In genomic region chr12:49293056-49293956, GRCh38 we compare ENCODE assay signal across 13 cellular contexts. TPM values are rescaled to one million over a fixed set of nuclear protein-coding genes. Genes with fewer than 3 reads are reported as not detected.
DNase-seq lines count a peak whose midpoint lies in the region; ATAC-seq and TF ChIP-seq lines count a peak whose summit lies in the region.
"Had no signal": no experiment of that assay in that cellular context is flagged by ENCODE, and none has a peak within 500 bp of the region (broad histone marks: within the 10 kb centered on the region; RNA-seq: fewer than 3 reads in every experiment).

No MANE protein-coding gene starts in this region.

- CTCF ChIA-PET in naive thymus-derived CD4-positive, alpha-beta T cell (lab: Charles Lee) = no interaction called here

- peaks cover 7 to 21% (median 19%) of the 10 kb centered on the region in 7 donors for H3K4me1 Mint-ChIP-seq in naive thymus-derived CD4-positive, alpha-beta T cell

- no peaks in the 10 kb centered on the region for H3K36me3 Mint-ChIP-seq in naive thymus-derived CD4-positive, alpha-beta T cell
- H3K36me3 Mint-ChIP-seq: type B pancreatic cell had no signal

- no peak overlapping the region for H3K27ac Mint-ChIP-seq in naive thymus-derived CD4-positive, alpha-beta T cell
- H3K27ac Mint-ChIP-seq: type B pancreatic cell had no signal

- no peak for TF ChIP-seq POLR2A in stomach (IDR thresholded peaks at IDR 0.05)

- TF ChIP-seq CTCF in stomach (IDR thresholded peaks at IDR 0.05) = no peak

- peaks cover 28 to 64% (median 40%) of the 10 kb centered on the region in 5 donors for H3K27me3 Mint-ChIP-seq in naive thymus-derived CD4-positive, alpha-beta T cell

- no peaks in the 10 kb centered on the region for H3K9me3 Mint-ChIP-seq in naive thymus-derived CD4-positive, alpha-beta T cell
- H3K9me3 Mint-ChIP-seq: type B pancreatic cell had no signal

- no peak for TF ChIP-seq EP300 in stomach (IDR thresholded peaks at IDR 0.05)

- H3K36me3 ChIP-seq in stomach = no peaks in the 10 kb centered on the region
- no peaks in the 10 kb centered on the region for H3K36me3 ChIP-seq in naive thymus-derived CD4-positive, alpha-beta T cell (ENCODE audit: control insufficient read depth in 2 of 3, insufficient read depth in 3 of 3, low read length in 3 of 3)

- ATAC-seq in right cardiac atrium (peak; percentile 84 to 86), HG02840 (IDR thresholded peaks at IDR 0.05; ENCODE audit: low FRiP score, unreplicated experiment) (no peak), HG03039 (IDR thresholded peaks at IDR 0.05; ENCODE audit: unreplicated experiment) (no peak)
- ATAC-seq in naive thymus-derived CD4-positive, alpha-beta T cell = no peak

- intact Hi-C loops in right cardiac atrium (cut with DNase I) (loop anchor here in 1 of 4 donors (5.0 kb wide), 1 partner anchor 49 kb away; no protein-coding TSS in a partner anchor), stomach (cut with DNase I; ENCODE audit: low total_unique reads) (no loop called here)
- intact Hi-C loops in naive thymus-derived CD4-positive, alpha-beta T cell (cut with micrococcal nuclease) = no loop called here

- DNase-seq in NCI-H1092 treated with DMSO at 0.1 percent for 48 hours (lab: John Stamatoyannopoulos, UW) = peak; percentile 20
- no peak for DNase-seq in NCI-H1092 (lab: John Stamatoyannopoulos, UW)
- DNase-seq in right cardiac atrium = peak; percentile 76 to 92 (median 88)
- DNase-seq in stomach = peak; percentile 62
- no peak for DNase-seq in naive thymus-derived CD4-positive, alpha-beta T cell
- DNase-seq: activated T-cell treated with anti-CD3 and anti-CD28 coated beads for 4 hours, NCI-H1048 had no signal

- H3K27me3 ChIP-seq in right cardiac atrium (ENCODE audit: control insufficient read depth, insufficient read depth) (no peaks in the 10 kb centered on the region), stomach (peaks cover 31 to 54% (median 37%) of the 10 kb centered on the region in 3 donors)
- H3K27me3 ChIP-seq in naive thymus-derived CD4-positive, alpha-beta T cell (ENCODE audit: control insufficient read depth in 2 of 2, insufficient read depth in 2 of 2, low read length in 2 of 2) = peaks cover 0 to 22% of the 10 kb centered on the region in 2 donors

- H3K4me1 ChIP-seq in right cardiac atrium (ENCODE audit: control insufficient read depth, insufficient read depth, low read length) (peaks cover 4% of the 10 kb centered on the region), stomach (peaks cover 28 to 52% (median 44%) of the 10 kb centered on the region in 4 donors)
- H3K4me1 ChIP-seq in naive thymus-derived CD4-positive, alpha-beta T cell (ENCODE audit: control insufficient read depth in 2 of 2, insufficient read depth in 2 of 2, low read length in 2 of 2) = peaks cover 10 to 11% of the 10 kb centered on the region in 2 donors

- H3K27ac ChIP-seq in right cardiac atrium (ENCODE audit: low read length) = no peak overlapping the region
- H3K27ac ChIP-seq in stomach = peak overlapping the region in 3 of 5 donors; percentile 12 to 53 (median 49)
- H3K27ac ChIP-seq in naive thymus-derived CD4-positive, alpha-beta T cell (ENCODE audit: low read depth, low read length) = no peak overlapping the region

- no peaks in the 10 kb centered on the region for H3K9me3 ChIP-seq in right cardiac atrium (ENCODE audit: control insufficient read depth, low read length)
- no peaks in the 10 kb centered on the region for H3K9me3 ChIP-seq in stomach
- H3K9me3 ChIP-seq in naive thymus-derived CD4-positive, alpha-beta T cell (ENCODE audit: control insufficient read depth in 2 of 3, low read length in 3 of 3) = no peaks in the 10 kb centered on the region

- no peak overlapping the region for H3K4me3 Mint-ChIP-seq in naive thymus-derived CD4-positive, alpha-beta T cell
- H3K4me3 Mint-ChIP-seq: type B pancreatic cell had no signal

- H3K4me3 ChIP-seq in right cardiac atrium (ENCODE audit: low read length) (no peak overlapping the region), stomach (peak overlapping the region in 1 of 4 donors; percentile 11)
- H3K4me3 ChIP-seq in naive thymus-derived CD4-positive, alpha-beta T cell (ENCODE audit: low read length) = no peak overlapping the region

- 23% methylated on average over 18 of the region's 18 CpGs for WGBS in right cardiac atrium
- WGBS in stomach, 5 donors = 15 to 21% (median 16%) methylated on average over 14 to 18 of the region's 18 CpGs

- POLR2A ChIA-PET in naive thymus-derived CD4-positive, alpha-beta T cell (lab: Charles Lee) = no interaction called here

TF ChIP-seq in PFSK-1, 5 proteins besides CTCF, POLR2A, EP300 and RAD21:
- TF ChIP-seq FOXP2 (optimal IDR thresholded peaks at IDR 0.05; ENCODE audit: borderline replicate concordance, extremely low read depth, extremely low read length, insufficient read depth) (no peak), POLR2AphosphoS5 (IDR thresholded peaks at IDR 0.05; ENCODE audit: low read depth, low read length) (peak; percentile 57), REST (IDR thresholded peaks at IDR 0.05; ENCODE audit: insufficient read depth in 1 of 2, low read depth in 2 of 2, low read length in 2 of 2) (0 out of 4 replicates have a peak, but pooled peaks of 1 of the 2 experiments have one; percentile 16), SIN3A (IDR thresholded peaks at IDR 0.05; ENCODE audit: borderline replicate concordance, insufficient read depth, low read length) (no peak)

RNA-seq across cellular contexts. Expression of gene PRPH, which starts 1.6 kb away (rescaled TPM):
- 11.0 TPM for polyA plus RNA-seq in PFSK-1 (2012; ENCODE audit: insufficient read length, low read depth)
- total RNA-seq in right cardiac atrium (1 to 10 TPM in 1 of 4 donors, under 1 TPM in 3; 0.57 to 1.8 (median 0.94) TPM), stomach (10 to 100 TPM in 2 of 5 donors, under 1 TPM in 1, not detected in 2; 0.45 to 14.5 (median 11.9) TPM)
- polyA plus RNA-seq in right cardiac atrium (2.0 TPM), stomach (1 to 10 TPM in 1 of 3 donors, under 1 TPM in 1, not detected in 1; 0.50 to 9.0 TPM)
- not detected for total RNA-seq in naive thymus-derived CD4-positive, alpha-beta T cell
- not detected for polyA plus RNA-seq in naive thymus-derived CD4-positive, alpha-beta T cell
- total RNA-seq: glomerular endothelial cell; T-helper 2 cell treated with Interferon-gamma antibody and Interleukin-4, amounts not matched to agents 100 ng/mL and 5 ng/mL, for 36 hours had no signal

RNA-seq across cellular contexts. Expression of gene TUBA1C, which starts 28.4 kb away (rescaled TPM):
- 289 TPM for polyA plus RNA-seq in PFSK-1 (2012; ENCODE audit: insufficient read length, low read depth)
- total RNA-seq in right cardiac atrium (10 to 100 TPM; 34.2 to 71.7 (median 66.7) TPM), stomach (100 to 1,000 TPM in 3 of 5 donors, 10 to 100 TPM in 2; 63.7 to 193 (median 107) TPM)
- polyA plus RNA-seq in right cardiac atrium (106 TPM), stomach (100 to 1,000 TPM; 215 to 403 (median 328) TPM)
- total RNA-seq in naive thymus-derived CD4-positive, alpha-beta T cell = 100 to 1,000 TPM in 1 of 5 experiments, 10 to 100 TPM in 4; 17.9 to 195 (median 24.1) TPM
- 10 to 100 TPM; 21.5 to 23.1 TPM for polyA plus RNA-seq in naive thymus-derived CD4-positive, alpha-beta T cell

RNA-seq across cellular contexts. Expression of gene TROAP, which starts 29.7 kb away (rescaled TPM):
- 27.6 TPM for polyA plus RNA-seq in PFSK-1 (2012; ENCODE audit: insufficient read length, low read depth)
- total RNA-seq in right cardiac atrium = 1 to 10 TPM in 1 of 4 donors, under 1 TPM in 2, not detected in 1; 0.65 to 1.7 (median 0.93) TPM
- polyA plus RNA-seq in right cardiac atrium = 0.25 TPM
- total RNA-seq in stomach = 10 to 100 TPM in 2 of 5 donors, 1 to 10 TPM in 3; 1.4 to 54.2 (median 8.5) TPM
- polyA plus RNA-seq in stomach = 10 to 100 TPM in 1 of 3 donors, 1 to 10 TPM in 2; 3.2 to 15.7 (median 8.9) TPM
- total RNA-seq in naive thymus-derived CD4-positive, alpha-beta T cell = 10 to 100 TPM in 1 of 5 experiments, 1 to 10 TPM in 2, under 1 TPM in 1, not detected in 1; 0.83 to 58.2 (median 1.3) TPM
- polyA plus RNA-seq in naive thymus-derived CD4-positive, alpha-beta T cell = under 1 TPM in 1 of 2 donors, not detected in 1; 0.21 TPM

RNA-seq across cellular contexts. Expression of gene C1QL4, which starts 43.7 kb away (rescaled TPM):
- polyA plus RNA-seq in PFSK-1 (2012; ENCODE audit: insufficient read length, low read depth) = 14.1 TPM
- total RNA-seq in right cardiac atrium (not detected), stomach (not detected)
- polyA plus RNA-seq in right cardiac atrium (not detected), stomach (not detected)
- total RNA-seq in naive thymus-derived CD4-positive, alpha-beta T cell = not detected
- polyA plus RNA-seq in naive thymus-derived CD4-positive, alpha-beta T cell = not detected
- total RNA-seq: glomerular endothelial cell; T-helper 2 cell treated with Interferon-gamma antibody and Interleukin-4, amounts not matched to agents 100 ng/mL and 5 ng/mL, for 36 hours had no signal

RNA-seq across cellular contexts. Expression of gene DNAJC22, which starts 53.4 kb away (rescaled TPM):
- 0.21 TPM for polyA plus RNA-seq in PFSK-1 (2012; ENCODE audit: insufficient read length, low read depth)
- total RNA-seq in right cardiac atrium (under 1 TPM; 0.24 to 0.86 (median 0.44) TPM), stomach (10 to 100 TPM in 2 of 5 donors, 1 to 10 TPM in 2, not detected in 1; 3.1 to 54.7 (median 13.9) TPM)
- polyA plus RNA-seq in right cardiac atrium (0.09 TPM), stomach (1 to 10 TPM; 1.5 to 1.6 (median 1.5) TPM)
- total RNA-seq in naive thymus-derived CD4-positive, alpha-beta T cell = not detected
- polyA plus RNA-seq in naive thymus-derived CD4-positive, alpha-beta T cell = not detected

Comparison
In these comparisons a context has a peak if more than half of its experiments do, and no peak if none do; other contexts are left out.
1. DNase-seq: peak in NCI-H1092 treated with DMSO at 0.1 percent for 48 hours (single experiment), right cardiac atrium (3 of 3) and stomach (single experiment); none in NCI-H1092 (single experiment) and naive thymus-derived CD4-positive, alpha-beta T cell (0 of 9).
2. ATAC-seq: peak in right cardiac atrium (2 of 2); none in HG02840 (single experiment), HG03039 (single experiment) and naive thymus-derived CD4-positive, alpha-beta T cell (single experiment).
3. H3K27ac ChIP-seq: peak in stomach (3 of 5); none in right cardiac atrium (single experiment) and naive thymus-derived CD4-positive, alpha-beta T cell (single experiment).